ENCODE assay signal across 10 cellular contexts in genomic region chr14:91324606-91324950, GRCh38.
A peak's percentile ranks its signal among the peaks of the same experiment; 100 is the strongest.
DNase-seq lines count a peak whose midpoint lies in the region; ATAC-seq and TF ChIP-seq lines count a peak whose summit lies in the region.
"Had no signal": no experiment of that assay in that cellular context is flagged by ENCODE, and none has a peak within 500 bp of the region (broad histone marks: within the 10 kb centered on the region; RNA-seq: fewer than 3 reads in every experiment).

No MANE protein-coding gene starts in this region.

- no peak for DNase-seq in activated naive CD4-positive, alpha-beta T cell treated with anti-CD3 and anti-CD28 coated beads for 36 hours
- DNase-seq in activated naive CD4-positive, alpha-beta T cell treated with Interleukin-2 at 50 U/mL for 16 hours: no peak
- DNase-seq in activated naive CD8-positive, alpha-beta T cell treated with anti-CD3 and anti-CD28 coated beads, Interleukin-2, amount 10 ng/mL, durations not matched to agents 7 days and 5 days: no peak
- DNase-seq in lung (ENCODE audit: low spot score): no peak
- no peak for DNase-seq in upper lobe of left lung
- no peak for DNase-seq in iPS-NIHi11 (ENCODE audit: low spot score)

- no peak for ATAC-seq in activated naive CD8-positive, alpha-beta T cell treated with anti-CD3 and anti-CD28 coated beads, Interleukin-2, amount 10 ng/mL, durations not matched to agents 7 days and 5 days (ENCODE audit: low read depth)
- ATAC-seq in lung (ENCODE audit: insufficient read depth, low FRiP score): no peak
- ATAC-seq in upper lobe of left lung (ENCODE audit: low FRiP score in 2 of 2): no peak
- no peak for ATAC-seq in GM18498 (IDR thresholded peaks at IDR 0.05; ENCODE audit: unreplicated experiment)
- no peak for ATAC-seq in HG03039 (IDR thresholded peaks at IDR 0.05; ENCODE audit: unreplicated experiment)

- H3K9me3 ChIP-seq in lung (ENCODE audit: control insufficient read depth in 2 of 2, insufficient read depth in 1 of 2, low read length in 1 of 2): no peaks in the 10 kb centered on the region
- H3K9me3 ChIP-seq in upper lobe of left lung: no peaks in the 10 kb centered on the region

- H3K9me3 Mint-ChIP-seq in activated naive CD4-positive, alpha-beta T cell treated with anti-CD3 and anti-CD28 coated beads for 36 hours: no peaks in the 10 kb centered on the region
- no peaks in the 10 kb centered on the region for H3K9me3 Mint-ChIP-seq in activated naive CD8-positive, alpha-beta T cell treated with anti-CD3 and anti-CD28 coated beads, Interleukin-2, amount 10 ng/mL, durations not matched to agents 7 days and 5 days
- H3K9me3 Mint-ChIP-seq: GM23338, nephron had no signal

- CTCF ChIA-PET in activated naive CD4-positive, alpha-beta T cell treated with anti-CD3 and anti-CD28 coated beads for 36 hours (lab: Charles Lee): interaction anchor here (0.6 to 6.4 kb wide), 13 partner anchors 9 to 672 kb away, joined by 3 to 99 read pairs (median 7); partner anchors contain the start of gene CCDC88C

- TF ChIP-seq CTCF in lung (IDR thresholded peaks at IDR 0.05; ENCODE audit: control extremely low read depth, extremely low read depth): no peak
- TF ChIP-seq CTCF in upper lobe of left lung (IDR thresholded peaks at IDR 0.05): no peak

- intact Hi-C loops in activated naive CD4-positive, alpha-beta T cell treated with anti-CD3 and anti-CD28 coated beads for 36 hours (cut with micrococcal nuclease): loop anchor here (1.0 kb wide), 2 partner anchors 8 to 25 kb away; no protein-coding TSS in a partner anchor

- H3K27me3 ChIP-seq in lung (ENCODE audit: control insufficient read depth, insufficient read depth): no peaks in the 10 kb centered on the region
- H3K27me3 ChIP-seq in upper lobe of left lung: no peaks in the 10 kb centered on the region

- peak overlapping the region; percentile 83 for H3K4me3 Mint-ChIP-seq in activated naive CD4-positive, alpha-beta T cell treated with anti-CD3 and anti-CD28 coated beads for 36 hours
- H3K4me3 Mint-ChIP-seq in activated naive CD8-positive, alpha-beta T cell treated with anti-CD3 and anti-CD28 coated beads, Interleukin-2, amount 10 ng/mL, durations not matched to agents 7 days and 5 days: peak overlapping the region; percentile 37
- H3K4me3 Mint-ChIP-seq: GM23338, nephron had no signal

- H3K27ac ChIP-seq in lung (ENCODE audit: low read depth in 1 of 2, low read length in 1 of 2) (peak overlapping the region; percentile 22 to 47), upper lobe of left lung (peak overlapping the region; percentile 74 to 88 (median 81))

- H3K36me3 ChIP-seq in lung (ENCODE audit: control insufficient read depth in 2 of 2, insufficient read depth in 2 of 2, low read length in 2 of 2) (peaks cover 0 to 9% of the 10 kb centered on the region in 2 donors), upper lobe of left lung (peaks cover 0 to 22% (median 14%) of the 10 kb centered on the region in 4 donors)

- H3K4me1 Mint-ChIP-seq in activated naive CD4-positive, alpha-beta T cell treated with anti-CD3 and anti-CD28 coated beads for 36 hours (ENCODE audit: low read depth): peaks cover 77% of the 10 kb centered on the region
- H3K4me1 Mint-ChIP-seq in activated naive CD8-positive, alpha-beta T cell treated with anti-CD3 and anti-CD28 coated beads, Interleukin-2, amount 10 ng/mL, durations not matched to agents 7 days and 5 days: peaks cover 56% of the 10 kb centered on the region

- no peak for TF ChIP-seq EP300 in upper lobe of left lung (IDR thresholded peaks at IDR 0.05)

- WGBS in lung, 2 donors: 64 to 65% methylated on average over 10 of the region's 10 CpGs
- WGBS in upper lobe of left lung, 2 donors: 59 to 62% methylated on average over 10 of the region's 10 CpGs

- H3K4me1 ChIP-seq in lung (ENCODE audit: control insufficient read depth in 2 of 2, insufficient read depth in 2 of 2, low read length in 2 of 2): peaks cover 0 to 20% of the 10 kb centered on the region in 2 donors
- peaks cover 38 to 56% (median 50%) of the 10 kb centered on the region in 4 donors for H3K4me1 ChIP-seq in upper lobe of left lung

- POLR2A ChIA-PET in activated naive CD8-positive, alpha-beta T cell treated with anti-CD3 and anti-CD28 coated beads, Interleukin-2, amount 10 ng/mL, durations not matched to agents 7 days and 5 days (lab: Charles Lee): interaction anchor here (0.8 to 5.5 kb wide), 6 partner anchors 9 to 92 kb away, joined by 3 to 72 read pairs (median 11); partner anchors contain the start of gene CCDC88C

- H3K27me3 Mint-ChIP-seq in activated naive CD4-positive, alpha-beta T cell treated with anti-CD3 and anti-CD28 coated beads for 36 hours (ENCODE audit: low read depth): no peaks in the 10 kb centered on the region
- no peaks in the 10 kb centered on the region for H3K27me3 Mint-ChIP-seq in activated naive CD8-positive, alpha-beta T cell treated with anti-CD3 and anti-CD28 coated beads, Interleukin-2, amount 10 ng/mL, durations not matched to agents 7 days and 5 days

- H3K4me3 ChIP-seq in lung (no peak overlapping the region), upper lobe of left lung (peak overlapping the region in 1 of 4 donors; percentile 40)
- H3K4me3 ChIP-seq: GM23338 had no signal

- no peak for TF ChIP-seq POLR2A in upper lobe of left lung (IDR thresholded peaks at IDR 0.05)

- peak overlapping the region; percentile 99 for H3K27ac Mint-ChIP-seq in activated naive CD4-positive, alpha-beta T cell treated with anti-CD3 and anti-CD28 coated beads for 36 hours
- H3K27ac Mint-ChIP-seq in activated naive CD8-positive, alpha-beta T cell treated with anti-CD3 and anti-CD28 coated beads, Interleukin-2, amount 10 ng/mL, durations not matched to agents 7 days and 5 days: peak overlapping the region; percentile 95

- H3K36me3 Mint-ChIP-seq in activated naive CD4-positive, alpha-beta T cell treated with anti-CD3 and anti-CD28 coated beads for 36 hours (ENCODE audit: low read depth): peaks cover 33% of the 10 kb centered on the region
- peaks cover 39% of the 10 kb centered on the region for H3K36me3 Mint-ChIP-seq in activated naive CD8-positive, alpha-beta T cell treated with anti-CD3 and anti-CD28 coated beads, Interleukin-2, amount 10 ng/mL, durations not matched to agents 7 days and 5 days
